1 cellular context compared by ENCODE assay signal in the genomic region with DNA sequence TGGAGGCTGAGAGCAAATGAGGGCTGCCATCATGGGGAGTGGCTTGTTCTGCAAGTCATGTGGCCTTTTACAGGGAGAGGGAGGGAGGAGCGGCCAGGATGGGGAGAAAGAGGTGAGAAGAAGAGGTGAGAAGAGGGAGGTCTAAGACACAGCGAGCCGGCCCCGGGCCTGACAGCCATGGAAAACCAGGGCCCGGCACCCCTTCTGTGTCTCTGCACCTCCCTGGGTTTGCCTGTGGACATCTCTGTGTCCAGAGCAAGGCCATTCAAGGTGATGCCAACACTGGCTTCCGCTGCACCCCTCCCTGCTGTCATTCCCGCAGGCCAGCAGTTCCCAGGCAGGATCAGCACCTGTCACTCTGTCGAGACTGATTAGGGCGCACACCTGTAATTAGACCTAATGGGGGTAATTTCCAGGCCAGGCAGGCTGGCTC.
TF ChIP-seq lines count a peak whose summit lies in the region.

No MANE protein-coding gene starts in this region.

TF ChIP-seq in neural cell, 6 proteins besides CTCF, POLR2A, EP300 and RAD21 (continued from another document):
- TF ChIP-seq, protein P1, sequence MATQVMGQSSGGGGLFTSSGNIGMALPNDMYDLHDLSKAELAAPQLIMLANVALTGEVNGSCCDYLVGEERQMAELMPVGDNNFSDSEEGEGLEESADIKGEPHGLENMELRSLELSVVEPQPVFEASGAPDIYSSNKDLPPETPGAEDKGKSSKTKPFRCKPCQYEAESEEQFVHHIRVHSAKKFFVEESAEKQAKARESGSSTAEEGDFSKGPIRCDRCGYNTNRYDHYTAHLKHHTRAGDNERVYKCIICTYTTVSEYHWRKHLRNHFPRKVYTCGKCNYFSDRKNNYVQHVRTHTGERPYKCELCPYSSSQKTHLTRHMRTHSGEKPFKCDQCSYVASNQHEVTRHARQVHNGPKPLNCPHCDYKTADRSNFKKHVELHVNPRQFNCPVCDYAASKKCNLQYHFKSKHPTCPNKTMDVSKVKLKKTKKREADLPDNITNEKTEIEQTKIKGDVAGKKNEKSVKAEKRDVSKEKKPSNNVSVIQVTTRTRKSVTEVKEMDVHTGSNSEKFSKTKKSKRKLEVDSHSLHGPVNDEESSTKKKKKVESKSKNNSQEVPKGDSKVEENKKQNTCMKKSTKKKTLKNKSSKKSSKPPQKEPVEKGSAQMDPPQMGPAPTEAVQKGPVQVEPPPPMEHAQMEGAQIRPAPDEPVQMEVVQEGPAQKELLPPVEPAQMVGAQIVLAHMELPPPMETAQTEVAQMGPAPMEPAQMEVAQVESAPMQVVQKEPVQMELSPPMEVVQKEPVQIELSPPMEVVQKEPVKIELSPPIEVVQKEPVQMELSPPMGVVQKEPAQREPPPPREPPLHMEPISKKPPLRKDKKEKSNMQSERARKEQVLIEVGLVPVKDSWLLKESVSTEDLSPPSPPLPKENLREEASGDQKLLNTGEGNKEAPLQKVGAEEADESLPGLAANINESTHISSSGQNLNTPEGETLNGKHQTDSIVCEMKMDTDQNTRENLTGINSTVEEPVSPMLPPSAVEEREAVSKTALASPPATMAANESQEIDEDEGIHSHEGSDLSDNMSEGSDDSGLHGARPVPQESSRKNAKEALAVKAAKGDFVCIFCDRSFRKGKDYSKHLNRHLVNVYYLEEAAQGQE (IDR thresholded peaks at IDR 0.05; ENCODE audit: borderline replicate concordance), result peak; percentile 48
